In the genomic region with DNA sequence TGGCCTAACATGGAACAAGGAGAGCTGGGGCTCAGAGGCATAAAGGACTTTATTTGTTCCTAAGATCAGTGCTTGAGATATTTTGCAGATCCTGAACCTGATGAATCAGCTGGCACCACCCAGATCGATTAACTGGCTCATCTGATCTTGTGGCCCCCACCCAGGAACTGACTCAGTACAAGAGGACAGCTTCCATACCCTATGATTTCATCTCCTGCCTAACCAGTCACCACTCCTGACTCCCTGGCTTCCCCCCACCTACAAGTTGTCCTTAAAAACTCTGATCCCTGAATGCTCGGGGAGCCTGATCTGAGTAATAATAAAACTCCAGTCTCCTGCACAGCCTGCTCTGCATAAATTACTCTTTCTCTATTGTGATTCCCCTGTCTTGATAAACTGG, we compare ENCODE assay signal across 10 cellular contexts. TPM values are rescaled to one million over a fixed set of nuclear protein-coding genes. Genes with fewer than 3 reads are reported as not detected.
DNase-seq lines count a peak whose midpoint lies in the region; ATAC-seq and TF ChIP-seq lines count a peak whose summit lies in the region.
"Had no signal": no experiment of that assay in that cellular context is flagged by ENCODE, and none has a peak within 500 bp of the region (broad histone marks: within the 10 kb centered on the region; RNA-seq: fewer than 3 reads in every experiment).

No MANE protein-coding gene starts in this region.

- no peak for TF ChIP-seq POLR2A in transverse colon (IDR thresholded peaks at IDR 0.05)

- in situ Hi-C loops in transverse colon (cut with MboI; ENCODE audit: low pct_ligation_motif_present in 1 of 4, low pct_unique_long_range_greater_than_20kb in 1 of 4, low sequenced_read_pairs in 3 of 4), result loop anchor here in 2 of 4 donors (25.0 kb wide), 1 partner anchor 548 kb away; a partner anchor contains a TSS

- TF ChIP-seq CTCF in fibroblast of mammary gland (conservative IDR thresholded peaks at IDR 0.05; ENCODE audit: control insufficient read depth, insufficient read depth, low read depth, low read length) (no peak), transverse colon (IDR thresholded peaks at IDR 0.05) (no peak)

- H3K4me1 Mint-ChIP-seq in activated CD4-positive, alpha-beta memory T cell treated with anti-CD3 and anti-CD28 coated beads for 36 hours (ENCODE audit: low read depth), result peaks cover 31% of the 10 kb centered on the region

- H3K27me3 Mint-ChIP-seq in activated CD4-positive, alpha-beta memory T cell treated with anti-CD3 and anti-CD28 coated beads for 36 hours, result no peaks in the 10 kb centered on the region

- H3K4me1 ChIP-seq in SJCRH30, result no peaks in the 10 kb centered on the region
- H3K4me1 ChIP-seq in transverse colon, result peaks cover 0 to 5% (median 4%) of the 10 kb centered on the region in 4 donors

- TF ChIP-seq EP300 in transverse colon (IDR thresholded peaks at IDR 0.05; ENCODE audit: low read depth), result no peak

- no peaks in the 10 kb centered on the region for H3K36me3 Mint-ChIP-seq in activated CD4-positive, alpha-beta memory T cell treated with anti-CD3 and anti-CD28 coated beads for 36 hours

- H3K27me3 ChIP-seq in SJCRH30 (no peaks in the 10 kb centered on the region), transverse colon (peaks cover 17% of the 10 kb centered on the region)

- DNase-seq in activated T-cell treated with anti-CD3 and anti-CD28 coated beads for 24 hours (ENCODE audit: low read depth), result peak; percentile 32
- DNase-seq in activated T-cell treated with anti-CD3 and anti-CD28 coated beads for 4 hours, result no peak
- DNase-seq in activated CD4-positive, alpha-beta memory T cell treated with anti-CD3 and anti-CD28 coated beads for 36 hours, result peak; percentile 65
- peak; percentile 80 for DNase-seq in fibroblast of mammary gland (ENCODE audit: low read depth)
- peak; percentile 56 for DNase-seq in stromal cell of bone marrow (ENCODE audit: low read depth)
- no peak for DNase-seq in SJCRH30
- DNase-seq in transverse colon, result no peak
- DNase-seq: NCI-H526 treated with DMSO at 0.1 percent for 48 hours, upper lobe of right lung had no signal

- H3K27ac ChIP-seq in SJCRH30 (no peak overlapping the region), transverse colon (no peak overlapping the region)
- H3K27ac ChIP-seq: upper lobe of right lung had no signal

- no peaks in the 10 kb centered on the region for H3K9me3 ChIP-seq in SJCRH30 (replicated peaks)
- H3K9me3 ChIP-seq in transverse colon, result no peaks in the 10 kb centered on the region

- H3K36me3 ChIP-seq in SJCRH30 (no peaks in the 10 kb centered on the region), transverse colon (no peaks in the 10 kb centered on the region)
- H3K36me3 ChIP-seq: upper lobe of right lung had no signal

- CTCF ChIA-PET in activated CD4-positive, alpha-beta memory T cell treated with anti-CD3 and anti-CD28 coated beads for 36 hours (lab: Charles Lee), result interaction anchor here (0.9 to 1.0 kb wide), 2 partner anchors 18 to 416 kb away, joined by 3 to 4 read pairs; a partner anchor contains a TSS

- POLR2A ChIA-PET in activated CD4-positive, alpha-beta memory T cell treated with anti-CD3 and anti-CD28 coated beads for 36 hours (lab: Charles Lee), result interaction anchor here (1.0 kb wide), 1 partner anchor 18 kb away, joined by 3 read pairs; a partner anchor contains a TSS

- 47 to 89% methylated on average over 1 to 2 of the region's 2 CpGs for WGBS in transverse colon (ENCODE audit: low coverage in 1 of 2), 2 donors

- no peak for ATAC-seq in HG02840 (IDR thresholded peaks at IDR 0.05; ENCODE audit: low FRiP score, unreplicated experiment)
- ATAC-seq: upper lobe of right lung had no signal

- peaks cover 8% of the 10 kb centered on the region for H3K9me3 Mint-ChIP-seq in activated CD4-positive, alpha-beta memory T cell treated with anti-CD3 and anti-CD28 coated beads for 36 hours

- H3K4me3 ChIP-seq in fibroblast of mammary gland (ENCODE audit: control insufficient read depth, low read depth, low read length) (no peak overlapping the region), SJCRH30 (no peak overlapping the region), transverse colon (no peak overlapping the region)
- H3K4me3 ChIP-seq: upper lobe of right lung had no signal

- H3K4me3 Mint-ChIP-seq in activated CD4-positive, alpha-beta memory T cell treated with anti-CD3 and anti-CD28 coated beads for 36 hours, result no peak overlapping the region

- intact Hi-C loops in activated CD4-positive, alpha-beta memory T cell treated with anti-CD3 and anti-CD28 coated beads for 36 hours (cut with micrococcal nuclease), result loop anchor here (1.0 to 5.0 kb wide), 3 partner anchors 19 to 608 kb away; a partner anchor contains a TSS
- intact Hi-C loops in transverse colon (cut with DNase I; ENCODE audit: low total_unique reads), result no loop called here

- peak overlapping the region; percentile 52 for H3K27ac Mint-ChIP-seq in activated CD4-positive, alpha-beta memory T cell treated with anti-CD3 and anti-CD28 coated beads for 36 hours

RNA-seq across cellular contexts. Expression of a gene that starts 5.1 kb away (rescaled TPM):
- not detected for total RNA-seq in activated CD4-positive, alpha-beta memory T cell treated with anti-CD3 and anti-CD28 coated beads for 36 hours
- not detected in 2 replicates for total RNA-seq in SJCRH30 (2014; rRNA removed; shearing (Covaris generic))
- under 1 TPM in 2 of 4 donors, not detected in 2; 0.32 to 0.41 TPM for total RNA-seq in transverse colon
- total RNA-seq: upper lobe of right lung had no signal

RNA-seq across cellular contexts. Expression of a gene that starts 18.7 kb away (rescaled TPM):
- 100 to 1,000 TPM; 145 to 153 TPM for total RNA-seq in activated CD4-positive, alpha-beta memory T cell treated with anti-CD3 and anti-CD28 coated beads for 36 hours
- total RNA-seq in SJCRH30 (2014; rRNA removed; shearing (Covaris generic)), result 76.4 and 86.0 TPM in 2 replicates
- total RNA-seq in transverse colon, result 10 to 100 TPM; 15.7 to 56.9 (median 27.0) TPM

Comparison
In these comparisons a context has a peak if more than half of its experiments do, and no peak if none do; other contexts are left out.
1. DNase-seq: peak in activated T-cell treated with anti-CD3 and anti-CD28 coated beads for 24 hours (single experiment), activated CD4-positive, alpha-beta memory T cell treated with anti-CD3 and anti-CD28 coated beads for 36 hours (single experiment), fibroblast of mammary gland (single experiment) and stromal cell of bone marrow (single experiment); none in activated T-cell treated with anti-CD3 and anti-CD28 coated beads for 4 hours (single experiment), SJCRH30 (0 of 2) and transverse colon (single experiment).